In genomic region chr11:45899448-45900174, GRCh38 we compare ENCODE assay signal across 1 cellular context.
TF ChIP-seq lines count a peak whose summit lies in the region.

No MANE protein-coding gene starts in this region.

TF ChIP-seq in K562, 482 proteins besides CTCF, POLR2A, EP300 and RAD21 (continued from another document and continues in another):
- TF ChIP-seq, protein P1, sequence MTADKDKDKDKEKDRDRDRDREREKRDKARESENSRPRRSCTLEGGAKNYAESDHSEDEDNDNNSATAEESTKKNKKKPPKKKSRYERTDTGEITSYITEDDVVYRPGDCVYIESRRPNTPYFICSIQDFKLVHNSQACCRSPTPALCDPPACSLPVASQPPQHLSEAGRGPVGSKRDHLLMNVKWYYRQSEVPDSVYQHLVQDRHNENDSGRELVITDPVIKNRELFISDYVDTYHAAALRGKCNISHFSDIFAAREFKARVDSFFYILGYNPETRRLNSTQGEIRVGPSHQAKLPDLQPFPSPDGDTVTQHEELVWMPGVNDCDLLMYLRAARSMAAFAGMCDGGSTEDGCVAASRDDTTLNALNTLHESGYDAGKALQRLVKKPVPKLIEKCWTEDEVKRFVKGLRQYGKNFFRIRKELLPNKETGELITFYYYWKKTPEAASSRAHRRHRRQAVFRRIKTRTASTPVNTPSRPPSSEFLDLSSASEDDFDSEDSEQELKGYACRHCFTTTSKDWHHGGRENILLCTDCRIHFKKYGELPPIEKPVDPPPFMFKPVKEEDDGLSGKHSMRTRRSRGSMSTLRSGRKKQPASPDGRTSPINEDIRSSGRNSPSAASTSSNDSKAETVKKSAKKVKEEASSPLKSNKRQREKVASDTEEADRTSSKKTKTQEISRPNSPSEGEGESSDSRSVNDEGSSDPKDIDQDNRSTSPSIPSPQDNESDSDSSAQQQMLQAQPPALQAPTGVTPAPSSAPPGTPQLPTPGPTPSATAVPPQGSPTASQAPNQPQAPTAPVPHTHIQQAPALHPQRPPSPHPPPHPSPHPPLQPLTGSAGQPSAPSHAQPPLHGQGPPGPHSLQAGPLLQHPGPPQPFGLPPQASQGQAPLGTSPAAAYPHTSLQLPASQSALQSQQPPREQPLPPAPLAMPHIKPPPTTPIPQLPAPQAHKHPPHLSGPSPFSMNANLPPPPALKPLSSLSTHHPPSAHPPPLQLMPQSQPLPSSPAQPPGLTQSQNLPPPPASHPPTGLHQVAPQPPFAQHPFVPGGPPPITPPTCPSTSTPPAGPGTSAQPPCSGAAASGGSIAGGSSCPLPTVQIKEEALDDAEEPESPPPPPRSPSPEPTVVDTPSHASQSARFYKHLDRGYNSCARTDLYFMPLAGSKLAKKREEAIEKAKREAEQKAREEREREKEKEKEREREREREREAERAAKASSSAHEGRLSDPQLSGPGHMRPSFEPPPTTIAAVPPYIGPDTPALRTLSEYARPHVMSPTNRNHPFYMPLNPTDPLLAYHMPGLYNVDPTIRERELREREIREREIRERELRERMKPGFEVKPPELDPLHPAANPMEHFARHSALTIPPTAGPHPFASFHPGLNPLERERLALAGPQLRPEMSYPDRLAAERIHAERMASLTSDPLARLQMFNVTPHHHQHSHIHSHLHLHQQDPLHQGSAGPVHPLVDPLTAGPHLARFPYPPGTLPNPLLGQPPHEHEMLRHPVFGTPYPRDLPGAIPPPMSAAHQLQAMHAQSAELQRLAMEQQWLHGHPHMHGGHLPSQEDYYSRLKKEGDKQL (CRISPR knock-in tag; IDR thresholded peaks at IDR 0.05; ENCODE audit: borderline replicate concordance): no peak
- TF ChIP-seq HIVEP1 (CRISPR knock-in tag; IDR thresholded peaks at IDR 0.05): no peak
- no peak for TF ChIP-seq TAF9B (IDR thresholded peaks at IDR 0.05; ENCODE audit: partially characterized antibody)
- peak; percentile 59; the same call in 1 of the 2 replicates for TF ChIP-seq KLF1 (tag; IDR thresholded peaks at IDR 0.05)
- no peak for TF ChIP-seq USF1 (CRISPR knock-in tag; IDR thresholded peaks at IDR 0.05)
- TF ChIP-seq HMGN3 (IDR thresholded peaks at IDR 0.05; ENCODE audit: borderline replicate concordance, extremely low read depth, insufficient read length, low read depth, low read length): peak; percentile 53
- TF ChIP-seq, protein P2, sequence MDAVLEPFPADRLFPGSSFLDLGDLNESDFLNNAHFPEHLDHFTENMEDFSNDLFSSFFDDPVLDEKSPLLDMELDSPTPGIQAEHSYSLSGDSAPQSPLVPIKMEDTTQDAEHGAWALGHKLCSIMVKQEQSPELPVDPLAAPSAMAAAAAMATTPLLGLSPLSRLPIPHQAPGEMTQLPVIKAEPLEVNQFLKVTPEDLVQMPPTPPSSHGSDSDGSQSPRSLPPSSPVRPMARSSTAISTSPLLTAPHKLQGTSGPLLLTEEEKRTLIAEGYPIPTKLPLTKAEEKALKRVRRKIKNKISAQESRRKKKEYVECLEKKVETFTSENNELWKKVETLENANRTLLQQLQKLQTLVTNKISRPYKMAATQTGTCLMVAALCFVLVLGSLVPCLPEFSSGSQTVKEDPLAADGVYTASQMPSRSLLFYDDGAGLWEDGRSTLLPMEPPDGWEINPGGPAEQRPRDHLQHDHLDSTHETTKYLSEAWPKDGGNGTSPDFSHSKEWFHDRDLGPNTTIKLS (IDR thresholded peaks at IDR 0.05; ENCODE audit: borderline replicate concordance, low read depth): no peak
- TF ChIP-seq KLF16 (IDR thresholded peaks at IDR 0.05): no peak
- TF ChIP-seq MAX (CRISPR knock-in tag; IDR thresholded peaks at IDR 0.05): peak; percentile 16; the same call in 1 of the 2 replicates
- no peak for TF ChIP-seq MTF1 (CRISPR knock-in tag; IDR thresholded peaks at IDR 0.05; ENCODE audit: borderline replicate concordance)
- TF ChIP-seq NR2F6 (CRISPR knock-in tag; IDR thresholded peaks at IDR 0.05): no peak
- no peak for TF ChIP-seq ZNF253 (CRISPR knock-in tag; conservative IDR thresholded peaks at IDR 0.05)
- TF ChIP-seq NFE2L1 (tag; IDR thresholded peaks at IDR 0.05; ENCODE audit: borderline replicate concordance, low read depth): no peak
- TF ChIP-seq, protein P3, sequence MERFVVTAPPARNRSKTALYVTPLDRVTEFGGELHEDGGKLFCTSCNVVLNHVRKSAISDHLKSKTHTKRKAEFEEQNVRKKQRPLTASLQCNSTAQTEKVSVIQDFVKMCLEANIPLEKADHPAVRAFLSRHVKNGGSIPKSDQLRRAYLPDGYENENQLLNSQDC (CRISPR knock-in tag; IDR thresholded peaks at IDR 0.05): no peak
- TF ChIP-seq NR3C1 (CRISPR knock-in tag; IDR thresholded peaks at IDR 0.05): no peak
- peak; percentile 45 to 65; a peak in 2 of 4 replicates for TF ChIP-seq MAZ (CRISPR knock-in tag; conservative IDR thresholded peaks at IDR 0.05 in 1 of 2, IDR thresholded peaks at IDR 0.05 in 1 of 2)
- no peak for TF ChIP-seq BRD9 (IDR thresholded peaks at IDR 0.05; ENCODE audit: low read depth, partially characterized antibody)
- no peak for TF ChIP-seq IRF1 (CRISPR knock-in tag; IDR thresholded peaks at IDR 0.05; ENCODE audit: borderline replicate concordance)
- TF ChIP-seq RFX1 (IDR thresholded peaks at IDR 0.05): peak; percentile 99
- no peak for TF ChIP-seq NFE2 (IDR thresholded peaks at IDR 0.05; ENCODE audit: low read depth)
- TF ChIP-seq NCOA1 (IDR thresholded peaks at IDR 0.05; ENCODE audit: low read depth): no peak
- TF ChIP-seq, protein P4, sequence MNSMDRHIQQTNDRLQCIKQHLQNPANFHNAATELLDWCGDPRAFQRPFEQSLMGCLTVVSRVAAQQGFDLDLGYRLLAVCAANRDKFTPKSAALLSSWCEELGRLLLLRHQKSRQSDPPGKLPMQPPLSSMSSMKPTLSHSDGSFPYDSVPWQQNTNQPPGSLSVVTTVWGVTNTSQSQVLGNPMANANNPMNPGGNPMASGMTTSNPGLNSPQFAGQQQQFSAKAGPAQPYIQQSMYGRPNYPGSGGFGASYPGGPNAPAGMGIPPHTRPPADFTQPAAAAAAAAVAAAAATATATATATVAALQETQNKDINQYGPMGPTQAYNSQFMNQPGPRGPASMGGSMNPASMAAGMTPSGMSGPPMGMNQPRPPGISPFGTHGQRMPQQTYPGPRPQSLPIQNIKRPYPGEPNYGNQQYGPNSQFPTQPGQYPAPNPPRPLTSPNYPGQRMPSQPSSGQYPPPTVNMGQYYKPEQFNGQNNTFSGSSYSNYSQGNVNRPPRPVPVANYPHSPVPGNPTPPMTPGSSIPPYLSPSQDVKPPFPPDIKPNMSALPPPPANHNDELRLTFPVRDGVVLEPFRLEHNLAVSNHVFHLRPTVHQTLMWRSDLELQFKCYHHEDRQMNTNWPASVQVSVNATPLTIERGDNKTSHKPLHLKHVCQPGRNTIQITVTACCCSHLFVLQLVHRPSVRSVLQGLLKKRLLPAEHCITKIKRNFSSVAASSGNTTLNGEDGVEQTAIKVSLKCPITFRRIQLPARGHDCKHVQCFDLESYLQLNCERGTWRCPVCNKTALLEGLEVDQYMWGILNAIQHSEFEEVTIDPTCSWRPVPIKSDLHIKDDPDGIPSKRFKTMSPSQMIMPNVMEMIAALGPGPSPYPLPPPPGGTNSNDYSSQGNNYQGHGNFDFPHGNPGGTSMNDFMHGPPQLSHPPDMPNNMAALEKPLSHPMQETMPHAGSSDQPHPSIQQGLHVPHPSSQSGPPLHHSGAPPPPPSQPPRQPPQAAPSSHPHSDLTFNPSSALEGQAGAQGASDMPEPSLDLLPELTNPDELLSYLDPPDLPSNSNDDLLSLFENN (IDR thresholded peaks at IDR 0.05; ENCODE audit: low read depth in 2 of 2, low read length in 2 of 2): peak in 1 of 2 experiments; percentile 61; a peak in 1 of 4 replicates
- peak; percentile 96 for TF ChIP-seq ZBTB17 (CRISPR knock-in tag; IDR thresholded peaks at IDR 0.05)
- no peak; the same call in 1 of the 2 replicates for TF ChIP-seq E2F3 (CRISPR knock-in tag; IDR thresholded peaks at IDR 0.05)
- TF ChIP-seq, protein P5, sequence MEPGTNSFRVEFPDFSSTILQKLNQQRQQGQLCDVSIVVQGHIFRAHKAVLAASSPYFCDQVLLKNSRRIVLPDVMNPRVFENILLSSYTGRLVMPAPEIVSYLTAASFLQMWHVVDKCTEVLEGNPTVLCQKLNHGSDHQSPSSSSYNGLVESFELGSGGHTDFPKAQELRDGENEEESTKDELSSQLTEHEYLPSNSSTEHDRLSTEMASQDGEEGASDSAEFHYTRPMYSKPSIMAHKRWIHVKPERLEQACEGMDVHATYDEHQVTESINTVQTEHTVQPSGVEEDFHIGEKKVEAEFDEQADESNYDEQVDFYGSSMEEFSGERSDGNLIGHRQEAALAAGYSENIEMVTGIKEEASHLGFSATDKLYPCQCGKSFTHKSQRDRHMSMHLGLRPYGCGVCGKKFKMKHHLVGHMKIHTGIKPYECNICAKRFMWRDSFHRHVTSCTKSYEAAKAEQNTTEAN (CRISPR knock-in tag; IDR thresholded peaks at IDR 0.05): 0 out of 2 replicates have a peak, but pooled peaks have one; percentile 51
- no peak for TF ChIP-seq TCF15 (CRISPR knock-in tag; IDR thresholded peaks at IDR 0.05)
- peak; percentile 81 for TF ChIP-seq CREM (IDR thresholded peaks at IDR 0.05; ENCODE audit: low read depth)
- no peak for TF ChIP-seq FOXM1 (IDR thresholded peaks at IDR 0.05; ENCODE audit: low read depth)
- TF ChIP-seq FOXM1 (CRISPR knock-in tag; IDR thresholded peaks at IDR 0.05; ENCODE audit: low read depth): 0 out of 2 replicates have a peak, but pooled peaks have one; percentile 12
- TF ChIP-seq CHD4 (IDR thresholded peaks at IDR 0.05; ENCODE audit: insufficient read depth, insufficient replicate concordance, low read depth, low read length, poor library complexity, severe bottlenecking): no peak
- no peak for TF ChIP-seq ATF1 (CRISPR knock-in tag; IDR thresholded peaks at IDR 0.05)
- TF ChIP-seq ATF1 (tag; IDR thresholded peaks at IDR 0.05): peak; percentile 84
- TF ChIP-seq, protein P6, sequence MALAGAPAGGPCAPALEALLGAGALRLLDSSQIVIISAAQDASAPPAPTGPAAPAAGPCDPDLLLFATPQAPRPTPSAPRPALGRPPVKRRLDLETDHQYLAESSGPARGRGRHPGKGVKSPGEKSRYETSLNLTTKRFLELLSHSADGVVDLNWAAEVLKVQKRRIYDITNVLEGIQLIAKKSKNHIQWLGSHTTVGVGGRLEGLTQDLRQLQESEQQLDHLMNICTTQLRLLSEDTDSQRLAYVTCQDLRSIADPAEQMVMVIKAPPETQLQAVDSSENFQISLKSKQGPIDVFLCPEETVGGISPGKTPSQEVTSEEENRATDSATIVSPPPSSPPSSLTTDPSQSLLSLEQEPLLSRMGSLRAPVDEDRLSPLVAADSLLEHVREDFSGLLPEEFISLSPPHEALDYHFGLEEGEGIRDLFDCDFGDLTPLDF (CRISPR knock-in tag; IDR thresholded peaks at IDR 0.05): no peak
- TF ChIP-seq TEAD1 (CRISPR knock-in tag; IDR thresholded peaks at IDR 0.05): 0 out of 4 replicates have a peak, but pooled peaks of 1 of the 2 experiments have one; percentile 24
- TF ChIP-seq LCOR (CRISPR knock-in tag; IDR thresholded peaks at IDR 0.05): no peak
- 0 out of 4 replicates have a peak, but pooled peaks of 1 of the 2 experiments have one; percentile 20 for TF ChIP-seq RCOR1 (IDR thresholded peaks at IDR 0.05; ENCODE audit: borderline replicate concordance in 1 of 2, low read depth in 2 of 2, low read length in 2 of 2)
- TF ChIP-seq, protein P7, sequence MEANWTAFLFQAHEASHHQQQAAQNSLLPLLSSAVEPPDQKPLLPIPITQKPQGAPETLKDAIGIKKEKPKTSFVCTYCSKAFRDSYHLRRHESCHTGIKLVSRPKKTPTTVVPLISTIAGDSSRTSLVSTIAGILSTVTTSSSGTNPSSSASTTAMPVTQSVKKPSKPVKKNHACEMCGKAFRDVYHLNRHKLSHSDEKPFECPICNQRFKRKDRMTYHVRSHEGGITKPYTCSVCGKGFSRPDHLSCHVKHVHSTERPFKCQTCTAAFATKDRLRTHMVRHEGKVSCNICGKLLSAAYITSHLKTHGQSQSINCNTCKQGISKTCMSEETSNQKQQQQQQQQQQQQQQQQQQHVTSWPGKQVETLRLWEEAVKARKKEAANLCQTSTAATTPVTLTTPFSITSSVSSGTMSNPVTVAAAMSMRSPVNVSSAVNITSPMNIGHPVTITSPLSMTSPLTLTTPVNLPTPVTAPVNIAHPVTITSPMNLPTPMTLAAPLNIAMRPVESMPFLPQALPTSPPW (CRISPR knock-in tag; IDR thresholded peaks at IDR 0.05): peak; percentile 63
- TF ChIP-seq ZNF696 (CRISPR knock-in tag; conservative IDR thresholded peaks at IDR 0.05): no peak
- no peak for TF ChIP-seq HEY1 (CRISPR knock-in tag; IDR thresholded peaks at IDR 0.05; ENCODE audit: borderline replicate concordance)
- TF ChIP-seq, protein P8, sequence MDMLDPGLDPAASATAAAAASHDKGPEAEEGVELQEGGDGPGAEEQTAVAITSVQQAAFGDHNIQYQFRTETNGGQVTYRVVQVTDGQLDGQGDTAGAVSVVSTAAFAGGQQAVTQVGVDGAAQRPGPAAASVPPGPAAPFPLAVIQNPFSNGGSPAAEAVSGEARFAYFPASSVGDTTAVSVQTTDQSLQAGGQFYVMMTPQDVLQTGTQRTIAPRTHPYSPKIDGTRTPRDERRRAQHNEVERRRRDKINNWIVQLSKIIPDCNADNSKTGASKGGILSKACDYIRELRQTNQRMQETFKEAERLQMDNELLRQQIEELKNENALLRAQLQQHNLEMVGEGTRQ (CRISPR knock-in tag; IDR thresholded peaks at IDR 0.05): no peak
- TF ChIP-seq ZNF589 (CRISPR knock-in tag; IDR thresholded peaks at IDR 0.05; ENCODE audit: low read depth): no peak
- no peak for TF ChIP-seq CHD1 (IDR thresholded peaks at IDR 0.05; ENCODE audit: low read length)
- TF ChIP-seq ZNF780A (CRISPR knock-in tag; IDR thresholded peaks at IDR 0.05): no peak
- 0 out of 2 replicates have a peak, but pooled peaks have one; percentile 26 for TF ChIP-seq NR4A1 (CRISPR knock-in tag; IDR thresholded peaks at IDR 0.05)
- no peak for TF ChIP-seq NR4A1 (tag; IDR thresholded peaks at IDR 0.05)
- TF ChIP-seq MECOM (CRISPR knock-in tag; IDR thresholded peaks at IDR 0.05): no peak
- no peak for TF ChIP-seq ZNF140 (CRISPR knock-in tag; IDR thresholded peaks at IDR 0.05)
- no peak for TF ChIP-seq TGIF2 (CRISPR knock-in tag; IDR thresholded peaks at IDR 0.05)
- TF ChIP-seq NFIC (IDR thresholded peaks at IDR 0.05): no peak
- no peak for TF ChIP-seq KLF10 (CRISPR knock-in tag; IDR thresholded peaks at IDR 0.05)
- peak; percentile 14; the same call in 1 of the 2 replicates for TF ChIP-seq ZBTB7A (IDR thresholded peaks at IDR 0.05; ENCODE audit: borderline replicate concordance, control insufficient read depth, low read depth, low read length)
